17 cellular contexts compared by ENCODE assay signal in genomic region chr5:89769975-89770374, GRCh38.
DNase-seq lines count a peak whose midpoint lies in the region; ATAC-seq and TF ChIP-seq lines count a peak whose summit lies in the region.
"Had no signal": no experiment of that assay in that cellular context is flagged by ENCODE, and none has a peak within 500 bp of the region (broad histone marks: within the 10 kb centered on the region; RNA-seq: fewer than 3 reads in every experiment).

No MANE protein-coding gene starts in this region.

- H3K9me3 ChIP-seq in right cardiac atrium (ENCODE audit: control insufficient read depth, low read length), result no peaks in the 10 kb centered on the region

- no peak overlapping the region for H3K4me3 ChIP-seq in right cardiac atrium (ENCODE audit: low read length)

- intact Hi-C loops in right cardiac atrium (cut with DNase I), result no loop called here

- WGBS in right cardiac atrium, result 80% methylated on average over 2 of the region's 2 CpGs

- no peaks in the 10 kb centered on the region for H3K27me3 ChIP-seq in right cardiac atrium (ENCODE audit: control insufficient read depth, insufficient read depth)

- no peaks in the 10 kb centered on the region for H3K4me1 ChIP-seq in right cardiac atrium (ENCODE audit: control insufficient read depth, insufficient read depth, low read length)

- DNase-seq in HCEC 1CT, result peak; percentile 66
- peak; percentile 3 for DNase-seq in RWPE1 (ENCODE audit: low spot score)
- DNase-seq in epithelial cell of prostate (ENCODE audit: low read depth, low spot score), result peak; percentile 36
- DNase-seq in renal cortical epithelial cell (ENCODE audit: low read depth), result peak; percentile 22
- DNase-seq in HEK293T (ENCODE audit: extremely low spot score), result no peak
- DNase-seq in activated effector memory CD4-positive, alpha-beta T cell treated with anti-CD3 and anti-CD28 coated beads, Interleukin-2, amount 50 U/mL, for 16 hours, result no peak
- no peak for DNase-seq in right cardiac atrium
- DNase-seq: activated naive CD4-positive, alpha-beta T cell; C1 segment of cervical spinal cord; caudate nucleus; endodermal cell; MV-4-11; NCI-H2171; NCI-H82; retina; stimulated activated CD4-positive, alpha-beta T cell treated with anti-CD3 and anti-CD28 coated beads, Interleukin-2, amount 100 ng/mL, for 24 hours had no signal

- H3K27ac ChIP-seq in RWPE1, result no peak overlapping the region
- H3K27ac ChIP-seq in epithelial cell of prostate, result no peak overlapping the region
- H3K27ac ChIP-seq in right cardiac atrium (ENCODE audit: low read length), result no peak overlapping the region

- TF ChIP-seq CTCF in RWPE1 (conservative IDR thresholded peaks at IDR 0.05; ENCODE audit: low read depth), result no peak

- no peak for ATAC-seq in right cardiac atrium
- ATAC-seq: activated CD4-positive, CD25-positive, alpha-beta regulatory T cell treated with anti-CD3 and anti-CD28 coated beads, Interleukin-2, amount 50 U/mL, for 24 hours had no signal

- CTCF ChIA-PET in RWPE1 (lab: Yijun Ruan, JAX) (interaction anchor here (0.5 kb wide), 1 partner anchor 314 kb away, joined by 3 read pairs; no protein-coding TSS in a partner anchor), HEK293T (lab: Yijun Ruan, JAX) (no interaction called here)

- POLR2A ChIA-PET in RWPE1 (lab: Yijun Ruan, JAX; ENCODE audit: low non-redundant PET) (no interaction called here), HEK293T (lab: Yijun Ruan, JAX) (no interaction called here)

TF ChIP-seq in HEK293T, 16 proteins besides CTCF, POLR2A, EP300 and RAD21:
- no peak for TF ChIP-seq FOXA1 (IDR thresholded peaks at IDR 0.05)
- no peak for TF ChIP-seq FOXM1 (IDR thresholded peaks at IDR 0.05; ENCODE audit: borderline replicate concordance)
- TF ChIP-seq HDGF (IDR thresholded peaks at IDR 0.05; ENCODE audit: borderline replicate concordance), result no peak
- no peak for TF ChIP-seq TARDBP (IDR thresholded peaks at IDR 0.05)
- no peak for TF ChIP-seq SP1 (IDR thresholded peaks at IDR 0.05)
- TF ChIP-seq, protein P1, sequence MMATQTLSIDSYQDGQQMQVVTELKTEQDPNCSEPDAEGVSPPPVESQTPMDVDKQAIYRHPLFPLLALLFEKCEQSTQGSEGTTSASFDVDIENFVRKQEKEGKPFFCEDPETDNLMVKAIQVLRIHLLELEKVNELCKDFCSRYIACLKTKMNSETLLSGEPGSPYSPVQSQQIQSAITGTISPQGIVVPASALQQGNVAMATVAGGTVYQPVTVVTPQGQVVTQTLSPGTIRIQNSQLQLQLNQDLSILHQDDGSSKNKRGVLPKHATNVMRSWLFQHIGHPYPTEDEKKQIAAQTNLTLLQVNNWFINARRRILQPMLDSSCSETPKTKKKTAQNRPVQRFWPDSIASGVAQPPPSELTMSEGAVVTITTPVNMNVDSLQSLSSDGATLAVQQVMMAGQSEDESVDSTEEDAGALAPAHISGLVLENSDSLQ (IDR thresholded peaks at IDR 0.05), result no peak
- no peak for TF ChIP-seq ARNT (IDR thresholded peaks at IDR 0.05)
- no peak for TF ChIP-seq L3MBTL2 (conservative IDR thresholded peaks at IDR 0.05)
- no peak for TF ChIP-seq BHLHE40 (IDR thresholded peaks at IDR 0.05; ENCODE audit: borderline replicate concordance)
- TF ChIP-seq ZNF384 (IDR thresholded peaks at IDR 0.05), result no peak
- no peak for TF ChIP-seq NFRKB (IDR thresholded peaks at IDR 0.05)
- TF ChIP-seq ELF4 (IDR thresholded peaks at IDR 0.05), result no peak
- TF ChIP-seq SUZ12 (IDR thresholded peaks at IDR 0.05), result no peak

Comparison
In these comparisons a context has a peak if more than half of its experiments do, and no peak if none do; other contexts are left out.
1. DNase-seq: peak in HCEC 1CT (single experiment), RWPE1 (single experiment), epithelial cell of prostate (single experiment) and renal cortical epithelial cell (single experiment); none in HEK293T (single experiment), activated effector memory CD4-positive, alpha-beta T cell treated with anti-CD3 and anti-CD28 coated beads, Interleukin-2, amount 50 U/mL, for 16 hours (single experiment) and right cardiac atrium (0 of 3).